Comparison of ENCODE assay signal across 1 cellular context in genomic region chr18:6373187-6373586, GRCh38.
TF ChIP-seq lines count a peak whose summit lies in the region.

No MANE protein-coding gene starts in this region.

TF ChIP-seq in HepG2, 621 proteins besides CTCF, POLR2A, EP300 and RAD21 (continues in another document):
- TF ChIP-seq NR2F1 (CRISPR knock-in tag; IDR thresholded peaks at IDR 0.05) (no peak), ZNF251 (CRISPR knock-in tag; IDR thresholded peaks at IDR 0.05) (no peak), TEAD3 (CRISPR knock-in tag; optimal IDR thresholded peaks at IDR 0.05; ENCODE audit: borderline replicate concordance) (peak; percentile 60), ATF7 (IDR thresholded peaks at IDR 0.05) (no peak), ATF7 (CRISPR knock-in tag; IDR thresholded peaks at IDR 0.05) (no peak), ZNF343 (CRISPR knock-in tag; IDR thresholded peaks at IDR 0.05) (no peak), TIGD3 (CRISPR knock-in tag; IDR thresholded peaks at IDR 0.05; ENCODE audit: borderline replicate concordance) (no peak), MIER2 (CRISPR knock-in tag; IDR thresholded peaks at IDR 0.05) (0 out of 2 replicates have a peak, but pooled peaks have one; percentile 31), MTA1 (CRISPR knock-in tag; IDR thresholded peaks at IDR 0.05; ENCODE audit: borderline replicate concordance) (no peak), STAT6 (CRISPR knock-in tag; IDR thresholded peaks at IDR 0.05; ENCODE audit: borderline replicate concordance) (no peak), SNAPC4 (CRISPR knock-in tag; IDR thresholded peaks at IDR 0.05) (no peak), ZNF710 (CRISPR knock-in tag; IDR thresholded peaks at IDR 0.05; ENCODE audit: borderline replicate concordance) (no peak), AGO1 (IDR thresholded peaks at IDR 0.05; ENCODE audit: low read depth, low read length, poor library complexity, severe bottlenecking) (no peak), NR2C2 (CRISPR knock-in tag; IDR thresholded peaks at IDR 0.05; ENCODE audit: borderline replicate concordance) (no peak), TBX2 (CRISPR knock-in tag; IDR thresholded peaks at IDR 0.05; ENCODE audit: borderline replicate concordance) (peak; percentile 53; the same call in 1 of the 2 replicates), ZNF678 (CRISPR knock-in tag; IDR thresholded peaks at IDR 0.05) (no peak), NCOR1 (IDR thresholded peaks at IDR 0.05; ENCODE audit: borderline replicate concordance, low read length) (peak; percentile 61; the same call in 1 of the 2 replicates), ZNF260 (CRISPR knock-in tag; IDR thresholded peaks at IDR 0.05; ENCODE audit: borderline replicate concordance, low read depth) (no peak), ZNF879 (CRISPR knock-in tag; IDR thresholded peaks at IDR 0.05) (no peak), NR3C1 (CRISPR knock-in tag; IDR thresholded peaks at IDR 0.05) (no peak), ZBTB38 (CRISPR knock-in tag; IDR thresholded peaks at IDR 0.05) (no peak; the same call in 1 of the 2 replicates), AKNA (CRISPR knock-in tag; IDR thresholded peaks at IDR 0.05; ENCODE audit: borderline replicate concordance) (no peak), ZBTB7A (CRISPR knock-in tag; IDR thresholded peaks at IDR 0.05) (no peak), BCL6 (CRISPR knock-in tag; IDR thresholded peaks at IDR 0.05) (peak; percentile 78), CBX1 (IDR thresholded peaks at IDR 0.05; ENCODE audit: low read depth) (no peak), ZBTB21 (CRISPR knock-in tag; IDR thresholded peaks at IDR 0.05) (no peak), ZNF367 (CRISPR knock-in tag; IDR thresholded peaks at IDR 0.05; ENCODE audit: borderline replicate concordance) (no peak), KLF11 (CRISPR knock-in tag; IDR thresholded peaks at IDR 0.05) (no peak), ZNF670 (CRISPR knock-in tag; IDR thresholded peaks at IDR 0.05; ENCODE audit: borderline replicate concordance) (no peak), SP2 (CRISPR knock-in tag; IDR thresholded peaks at IDR 0.05) (no peak), PHF8 (CRISPR knock-in tag; IDR thresholded peaks at IDR 0.05) (no peak), ZHX1 (CRISPR knock-in tag; IDR thresholded peaks at IDR 0.05; ENCODE audit: low read depth) (no peak), DPF2 (CRISPR knock-in tag; IDR thresholded peaks at IDR 0.05; ENCODE audit: borderline replicate concordance, low read depth) (no peak), ZSCAN25 (CRISPR knock-in tag; IDR thresholded peaks at IDR 0.05) (peak; percentile 52; the same call in 1 of the 2 replicates), ZNF20 (CRISPR knock-in tag; IDR thresholded peaks at IDR 0.05) (no peak), HMGXB4 (CRISPR knock-in tag; IDR thresholded peaks at IDR 0.05; ENCODE audit: borderline replicate concordance in 1 of 2, low read depth in 1 of 2) (no peak), ZMYM3 (CRISPR knock-in tag; IDR thresholded peaks at IDR 0.05) (0 out of 2 replicates have a peak, but pooled peaks have one; percentile 39), ZMYM4 (CRISPR knock-in tag; IDR thresholded peaks at IDR 0.05) (peak; percentile 67), THAP11 (CRISPR knock-in tag; IDR thresholded peaks at IDR 0.05) (no peak), CCAR2 (optimal IDR thresholded peaks at IDR 0.05; ENCODE audit: low read depth, low read length) (no peak), JDP2 (CRISPR knock-in tag; IDR thresholded peaks at IDR 0.05; ENCODE audit: borderline replicate concordance) (no peak), RELA (CRISPR knock-in tag; IDR thresholded peaks at IDR 0.05) (no peak), ETV5 (CRISPR knock-in tag; IDR thresholded peaks at IDR 0.05; ENCODE audit: borderline replicate concordance) (0 out of 2 replicates have a peak, but pooled peaks have one; percentile 6), ZNF230 (CRISPR knock-in tag; IDR thresholded peaks at IDR 0.05) (no peak), HDAC2 (CRISPR knock-in tag; IDR thresholded peaks at IDR 0.05) (peak; percentile 38), KAT8 (CRISPR knock-in tag; IDR thresholded peaks at IDR 0.05) (no peak), SNAI1 (CRISPR knock-in tag; IDR thresholded peaks at IDR 0.05; ENCODE audit: borderline replicate concordance) (no peak), GATA4 (IDR thresholded peaks at IDR 0.05; ENCODE audit: borderline replicate concordance, low read depth) (no peak)
